In genomic region chr11:118699508-118700220, GRCh38 we compare ENCODE assay signal across 11 cellular contexts. TPM values are rescaled to one million over a fixed set of nuclear protein-coding genes. Genes with fewer than 3 reads are reported as not detected.
DNase-seq lines count a peak whose midpoint lies in the region; ATAC-seq and TF ChIP-seq lines count a peak whose summit lies in the region.
"Had no signal": no experiment of that assay in that cellular context is flagged by ENCODE, and none has a peak within 500 bp of the region (broad histone marks: within the 10 kb centered on the region; RNA-seq: fewer than 3 reads in every experiment).

No MANE protein-coding gene starts in this region.

- H3K4me3 Mint-ChIP-seq in CD14-positive monocyte: peak overlapping the region in 1 of 2 donors; percentile 4
- H3K4me3 Mint-ChIP-seq in stimulated activated naive B cell treated with anti-CD40 and anti-IgM and Interleukin-4, amounts not matched to agents 10 μg/mL and 1 μg/mL and 100 μg/mL, for 72 hours: no peak overlapping the region

- no peaks in the 10 kb centered on the region for H3K79me2 ChIP-seq in OCI-LY3 (ENCODE audit: low read length)

- ATAC-seq in lower lobe of right lung: peak; percentile 31 to 50
- ATAC-seq in HG02798 (IDR thresholded peaks at IDR 0.05; ENCODE audit: poor library complexity, unreplicated experiment): no peak
- ATAC-seq in GM21526 (IDR thresholded peaks at IDR 0.05; ENCODE audit: low FRiP score, unreplicated experiment): no peak
- no peak for ATAC-seq in stimulated activated naive B cell treated with anti-CD40 and anti-IgM and Interleukin-4, amounts not matched to agents 10 μg/mL and 1 μg/mL and 100 μg/mL, for 72 hours (replicated peaks)

- H3K36me3 ChIP-seq in OCI-LY3 (replicated peaks; ENCODE audit: low read depth, low read length) (no peaks in the 10 kb centered on the region), lower lobe of right lung (no peaks in the 10 kb centered on the region)

- peak overlapping the region; percentile 88 to 99 (median 92) for H3K27ac Mint-ChIP-seq in CD14-positive monocyte
- H3K27ac Mint-ChIP-seq in stimulated activated naive B cell treated with anti-CD40 and anti-IgM and Interleukin-4, amounts not matched to agents 10 μg/mL and 1 μg/mL and 100 μg/mL, for 72 hours: no peak overlapping the region

- DNase-seq in CD14-positive monocyte (ENCODE audit: low spot score) (no peak), lower lobe of right lung (no peak), OCI-M2 (lab: John Stamatoyannopoulos, UW; ENCODE audit: unreplicated experiment) (no peak)
- DNase-seq in activated T-cell treated with anti-CD3 and anti-CD28 coated beads, Interleukin-2, amount 50 U/mL, for 1 hour: peak; percentile 55
- DNase-seq in stimulated activated naive B cell treated with anti-CD40 and anti-IgM and Interleukin-4, amounts not matched to agents 10 μg/mL and 1 μg/mL and 100 μg/mL, for 72 hours: no peak
- DNase-seq: Karpas-422, T1000 had no signal

- H3K4me1 Mint-ChIP-seq in CD14-positive monocyte: peaks cover 49% of the 10 kb centered on the region
- H3K4me1 Mint-ChIP-seq in stimulated activated naive B cell treated with anti-CD40 and anti-IgM and Interleukin-4, amounts not matched to agents 10 μg/mL and 1 μg/mL and 100 μg/mL, for 72 hours: peaks cover 2 to 12% of the 10 kb centered on the region in 2 donors

- intact Hi-C loops in CD14-positive monocyte (cut with micrococcal nuclease): loop anchor here in 1 of 2 donors (10.0 kb wide), 1 partner anchor 95 kb away; the partner anchor contains the start of gene DDX6
- intact Hi-C loops in lower lobe of right lung (cut with DNase I): no loop called here

- peaks cover 3% of the 10 kb centered on the region in 2 donors for H3K36me3 Mint-ChIP-seq in CD14-positive monocyte
- peaks cover 3% of the 10 kb centered on the region in 2 donors for H3K36me3 Mint-ChIP-seq in stimulated activated naive B cell treated with anti-CD40 and anti-IgM and Interleukin-4, amounts not matched to agents 10 μg/mL and 1 μg/mL and 100 μg/mL, for 72 hours

- H3K27me3 ChIP-seq in OCI-LY3 (ENCODE audit: low read depth, low read length) (no peaks in the 10 kb centered on the region), lower lobe of right lung (ENCODE audit: low read depth) (no peaks in the 10 kb centered on the region)

- H3K4me3 ChIP-seq in OCI-LY3 (ENCODE audit: low read length) (no peak overlapping the region), lower lobe of right lung (no peak overlapping the region)

- H3K4me2 ChIP-seq in OCI-LY3 (ENCODE audit: low read length): no peak overlapping the region

- peaks cover 0 to 8% (median 0%) of the 10 kb centered on the region in 3 donors for H3K27me3 Mint-ChIP-seq in CD14-positive monocyte (ENCODE audit: low read depth in 3 of 3)
- H3K27me3 Mint-ChIP-seq in stimulated activated naive B cell treated with anti-CD40 and anti-IgM and Interleukin-4, amounts not matched to agents 10 μg/mL and 1 μg/mL and 100 μg/mL, for 72 hours: no peaks in the 10 kb centered on the region

- H2AFZ ChIP-seq in OCI-LY3 (ENCODE audit: low read depth, low read length): no peak overlapping the region

- H3K9me3 ChIP-seq in OCI-LY3 (ENCODE audit: insufficient read depth, low read length) (no peaks in the 10 kb centered on the region), lower lobe of right lung (no peaks in the 10 kb centered on the region)

- H3K4me1 ChIP-seq in OCI-LY3 (ENCODE audit: low read length) (peaks cover 25% of the 10 kb centered on the region), lower lobe of right lung (no peaks in the 10 kb centered on the region)

- H3K27ac ChIP-seq in OCI-LY3 (ENCODE audit: low read length): peak overlapping the region; percentile 29
- no peak overlapping the region for H3K27ac ChIP-seq in lower lobe of right lung

- H4K20me1 ChIP-seq in OCI-LY3 (ENCODE audit: insufficient read depth, low read length): no peaks in the 10 kb centered on the region

- no peak overlapping the region for H3K9ac ChIP-seq in OCI-LY3 (ENCODE audit: low read length)

- peaks cover 0 to 3% (median 0%) of the 10 kb centered on the region in 7 donors for H3K9me3 Mint-ChIP-seq in CD14-positive monocyte
- peaks cover 3 to 4% of the 10 kb centered on the region in 2 donors for H3K9me3 Mint-ChIP-seq in stimulated activated naive B cell treated with anti-CD40 and anti-IgM and Interleukin-4, amounts not matched to agents 10 μg/mL and 1 μg/mL and 100 μg/mL, for 72 hours

- TF ChIP-seq CTCF in CD14-positive monocyte (IDR thresholded peaks at IDR 0.05): no peak
- TF ChIP-seq CTCF in OCI-LY3 (IDR thresholded peaks at IDR 0.05; ENCODE audit: low read depth, low read length): no peak
- no peak for TF ChIP-seq CTCF in lower lobe of right lung (IDR thresholded peaks at IDR 0.05)

RNA-seq across cellular contexts. Expression of gene TREH, which starts 20.2 kb away (rescaled TPM):
- not detected for polyA plus RNA-seq in CD14-positive monocyte
- total RNA-seq in lower lobe of right lung: 0.30 TPM
- total RNA-seq: sciatic nerve had no signal

Comparison
In these comparisons a context has a peak if more than half of its experiments do, and no peak if none do; other contexts are left out.
1. ATAC-seq: peak in lower lobe of right lung (2 of 2); none in HG02798 (single experiment), GM21526 (single experiment) and stimulated activated naive B cell treated with anti-CD40 and anti-IgM and Interleukin-4, amounts not matched to agents 10 μg/mL and 1 μg/mL and 100 μg/mL, for 72 hours (0 of 2).